In genomic region chr19:45886427-45887310, GRCh38 we compare ENCODE assay signal across 8 cellular contexts. TPM values are rescaled to one million over a fixed set of nuclear protein-coding genes. Genes with fewer than 3 reads are reported as not detected.
A peak's percentile ranks its signal among the peaks of the same experiment; 100 is the strongest.
DNase-seq lines count a peak whose midpoint lies in the region; ATAC-seq and TF ChIP-seq lines count a peak whose summit lies in the region.

No MANE protein-coding gene starts in this region.

- CTCF ChIA-PET in T-cell (lab: Charles Lee), result interaction anchor here in 1 of 2 donors (0.5 to 2.2 kb wide), 4 partner anchors 16 to 117 kb away, joined by 4 to 9 read pairs (median 8); partner anchors contain the start of genes SIX5 and SYMPK

- peaks cover 22 to 30% (median 24%) of the 10 kb centered on the region in 3 donors for H3K4me1 Mint-ChIP-seq in T-cell

- no peaks in the 10 kb centered on the region for H3K9me3 Mint-ChIP-seq in T-cell

- intact Hi-C loops in left cardiac atrium (cut with DNase I) (no loop called here), posterior vena cava (cut with DNase I) (no loop called here)

- 1 to 5% methylated on average over 20 to 36 of the region's 36 CpGs for WGBS in upper lobe of left lung, 2 donors

- peak; percentile 83 for DNase-seq in GM12864 (ENCODE audit: low read depth)
- DNase-seq in NCI-H146 treated with DMSO at 0.1 percent for 48 hours (lab: John Stamatoyannopoulos, UW; ENCODE audit: unreplicated experiment), result peak; percentile 83
- peak; percentile 75 to 91 (median 87) for DNase-seq in T-cell
- peak; percentile 93 for DNase-seq in amniotic stem cell (lab: John Stamatoyannopoulos, UW)
- DNase-seq in left cardiac atrium, result peak; percentile 94
- peak; percentile 97 for DNase-seq in posterior vena cava (ENCODE audit: low spot score)
- peak; percentile 84 to 88 for DNase-seq in upper lobe of left lung

- peak overlapping the region; percentile 98 for H3K27ac Mint-ChIP-seq in T-cell

- H3K36me3 ChIP-seq in upper lobe of left lung, result peaks cover 0 to 24% (median 9%) of the 10 kb centered on the region in 4 donors

- ATAC-seq in HG02798 (IDR thresholded peaks at IDR 0.05; ENCODE audit: poor library complexity, unreplicated experiment) (peak; percentile 55), T-cell (replicated peaks in 1 of 4) (peak; percentile 63 to 74 (median 67)), left cardiac atrium (peak; percentile 92), upper lobe of left lung (ENCODE audit: low FRiP score in 2 of 2) (peak; percentile 93 to 95)

- H3K9me3 ChIP-seq in upper lobe of left lung, result no peaks in the 10 kb centered on the region

- H3K27ac ChIP-seq in upper lobe of left lung, result peak overlapping the region; percentile 87 to 92 (median 90)

- H3K36me3 Mint-ChIP-seq in T-cell, result no peaks in the 10 kb centered on the region

- peak in 3 of 4 donors; percentile 33 to 65 (median 41) for TF ChIP-seq POLR2A in upper lobe of left lung (IDR thresholded peaks at IDR 0.05)

- no peak for TF ChIP-seq EP300 in upper lobe of left lung (IDR thresholded peaks at IDR 0.05)

- peak overlapping the region; percentile 60 for H3K4me3 ChIP-seq in GM12864 (ENCODE audit: low read depth, low read length)
- peak overlapping the region; percentile 39 to 84 (median 76) for H3K4me3 ChIP-seq in upper lobe of left lung

- POLR2A ChIA-PET in T-cell (lab: Charles Lee), result interaction anchor here in 1 of 2 donors (0.7 to 1.2 kb wide), 3 partner anchors 16 to 419 kb away, joined by 3 to 4 read pairs (median 3); partner anchors contain the start of genes FOSB, MYPOP and SYMPK

- no peak for TF ChIP-seq CTCF in GM12864 (IDR thresholded peaks at IDR 0.05; ENCODE audit: low read depth, low read length, missing control alignments)
- TF ChIP-seq CTCF in upper lobe of left lung (IDR thresholded peaks at IDR 0.05), result peak in 2 of 6 experiments; percentile 3 to 16

- peak overlapping the region; percentile 94 to 99 (median 95) for H3K4me3 Mint-ChIP-seq in T-cell

- H3K4me1 ChIP-seq in upper lobe of left lung, result peaks cover 35 to 51% (median 42%) of the 10 kb centered on the region in 4 donors

- no peaks in the 10 kb centered on the region for H3K27me3 ChIP-seq in upper lobe of left lung

- H3K27me3 Mint-ChIP-seq in T-cell, result no peaks in the 10 kb centered on the region

RNA-seq across cellular contexts. Expression of gene IRF2BP1, which starts 0.7 kb away (rescaled TPM):
- total RNA-seq in T-cell (10 to 100 TPM; 22.7 to 42.3 (median 38.0) TPM), left cardiac atrium (10 to 100 TPM; 18.3 to 21.3 TPM), posterior vena cava (10 to 100 TPM; 14.3 to 14.5 TPM), upper lobe of left lung (10 to 100 TPM; 23.2 to 36.5 (median 30.5) TPM)

RNA-seq across cellular contexts. Expression of gene MYPOP, which starts 15.7 kb away (rescaled TPM):
- 10 to 100 TPM in 3 of 5 donors, 1 to 10 TPM in 2; 7.3 to 17.5 (median 16.9) TPM for total RNA-seq in T-cell
- total RNA-seq in left cardiac atrium, result 10 to 100 TPM in 1 of 2 donors, 1 to 10 TPM in 1; 9.3 to 12.8 TPM
- 1 to 10 TPM; 4.3 to 6.1 TPM for total RNA-seq in posterior vena cava
- 10 to 100 TPM in 2 of 6 donors, 1 to 10 TPM in 4; 2.3 to 13.6 (median 9.2) TPM for total RNA-seq in upper lobe of left lung

RNA-seq across cellular contexts. Expression of gene FOXA3, which starts 22.5 kb away (rescaled TPM):
- under 1 TPM in 1 of 5 donors, not detected in 4; 0.16 TPM for total RNA-seq in T-cell
- not detected for total RNA-seq in left cardiac atrium
- not detected for total RNA-seq in posterior vena cava
- total RNA-seq in upper lobe of left lung, result 1 to 10 TPM in 1 of 6 donors, under 1 TPM in 2, not detected in 3; 0.46 to 1.2 (median 0.46) TPM

RNA-seq across cellular contexts. Expression of gene SYMPK, which starts 23.7 kb away (rescaled TPM):
- total RNA-seq in T-cell (100 to 1,000 TPM in 1 of 5 donors, 10 to 100 TPM in 4; 89.7 to 102 (median 94.7) TPM), left cardiac atrium (10 to 100 TPM; 29.0 to 29.6 TPM), posterior vena cava (10 to 100 TPM; 41.2 to 44.6 TPM), upper lobe of left lung (100 to 1,000 TPM in 2 of 6 donors, 10 to 100 TPM in 4; 35.0 to 345 (median 76.0) TPM)

RNA-seq across cellular contexts. Expression of gene NANOS2, which starts 27.9 kb away (rescaled TPM):
- total RNA-seq in T-cell (not detected), left cardiac atrium (not detected), posterior vena cava (not detected), upper lobe of left lung (not detected)

Comparison
In these comparisons a context has a peak if more than half of its experiments do, and no peak if none do; other contexts are left out.
1. Peak in every context shown above with its lines: DNase-seq, ATAC-seq, H3K4me3 ChIP-seq and H3K27ac ChIP-seq.